In the genomic region with DNA sequence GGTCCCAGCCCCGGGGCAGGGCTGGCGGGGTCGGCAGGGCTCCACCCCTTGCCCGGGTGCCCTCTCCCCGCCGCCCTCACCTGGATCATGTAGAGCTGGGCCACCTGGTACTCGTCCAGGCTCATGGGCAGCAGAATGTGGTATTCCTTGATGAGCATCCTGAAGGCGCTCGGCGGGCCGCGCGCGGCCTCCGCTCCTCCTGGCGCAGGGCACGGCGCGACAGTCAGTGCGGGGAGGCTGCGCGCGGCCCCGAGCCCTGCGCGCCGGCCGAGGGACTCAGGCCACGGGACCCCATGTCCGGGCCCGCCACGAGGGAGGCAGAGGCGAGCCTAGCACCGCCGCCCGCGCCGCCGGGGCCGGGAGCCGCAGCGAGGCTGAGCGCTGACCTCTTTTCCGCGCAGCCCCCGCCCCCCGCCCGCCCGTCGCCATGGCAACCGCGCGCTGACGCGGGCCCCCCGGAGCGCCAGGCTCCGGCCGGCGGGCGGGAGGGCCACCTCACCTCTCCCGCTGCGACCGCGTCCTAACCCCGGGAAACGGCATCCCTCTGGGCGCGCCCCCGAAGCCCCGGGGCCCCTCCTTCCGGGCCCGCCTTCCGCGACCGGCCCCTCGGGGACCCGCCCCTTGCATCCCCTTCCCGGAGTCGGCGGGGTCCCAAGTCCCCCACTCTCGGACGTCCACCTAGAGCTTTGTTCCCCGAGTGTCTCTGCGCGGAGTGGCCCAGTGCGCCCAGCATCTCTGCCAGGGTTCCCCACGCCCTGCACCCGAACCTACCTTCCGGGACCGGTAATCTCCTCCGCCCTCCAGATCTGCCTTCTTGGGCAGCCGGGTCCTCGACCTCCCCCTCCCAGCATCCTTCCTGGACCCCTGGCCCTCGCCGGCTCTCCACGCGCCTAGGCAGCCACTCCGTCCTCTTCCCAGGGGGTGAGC, we compare ENCODE assay signal across 8 cellular contexts. TPM values are rescaled to one million over a fixed set of nuclear protein-coding genes. Genes with fewer than 3 reads are reported as not detected.
DNase-seq lines count a peak whose midpoint lies in the region; ATAC-seq and TF ChIP-seq lines count a peak whose summit lies in the region.

No MANE protein-coding gene starts in this region.

- DNase-seq in AG04450 (ENCODE audit: low read depth, low spot score) (no peak), H7 (peak; percentile 94), T-helper 2 cell (peak in 3 of 5 experiments; percentile 33 to 44 (median 34)), mucosa of descending colon (peak in 2 of 3 donors; percentile 43 to 58), upper lobe of right lung (no peak)

- no peaks in the 10 kb centered on the region; the same call in 1 of the 2 replicates for H3K9me3 ChIP-seq in AG04450 (ENCODE audit: control insufficient read depth, insufficient read depth, low read length)
- no peaks in the 10 kb centered on the region for H3K9me3 ChIP-seq in mucosa of descending colon
- H3K9me3 ChIP-seq in upper lobe of right lung: no peaks in the 10 kb centered on the region

- ATAC-seq in mucosa of descending colon (no peak), upper lobe of right lung (no peak), HG03159 (IDR thresholded peaks at IDR 0.05; ENCODE audit: unreplicated experiment) (no peak), GM18502 (IDR thresholded peaks at IDR 0.05; ENCODE audit: poor library complexity, unreplicated experiment) (no peak)

- H3K27ac ChIP-seq in AG04450 (ENCODE audit: low read depth, low read length) (peak overlapping the region; percentile 39), upper lobe of right lung (peak overlapping the region; percentile 98)

- peaks cover 77% of the 10 kb centered on the region for H3K4me1 Mint-ChIP-seq in dendritic cell treated with granulocyte-macrophage colony-stimulating factor and Interleukin-4, amounts not matched to agents 40 ng/mL and 50 ng/mL, for 4 days (ENCODE audit: low read depth)

- peak overlapping the region; percentile 97 for H3K4me3 Mint-ChIP-seq in dendritic cell treated with granulocyte-macrophage colony-stimulating factor and Interleukin-4, amounts not matched to agents 40 ng/mL and 50 ng/mL, for 4 days

- H3K36me3 ChIP-seq in H7 (replicated peaks; ENCODE audit: control insufficient read depth, insufficient read depth, low read length) (peaks cover 4% of the 10 kb centered on the region), mucosa of descending colon (ENCODE audit: low read depth) (no peaks in the 10 kb centered on the region), upper lobe of right lung (peaks cover 7% of the 10 kb centered on the region)

- CTCF ChIA-PET in AG04450 (lab: Charles Lee): no interaction called here

- peak overlapping the region; percentile 98 for H3K27ac Mint-ChIP-seq in dendritic cell treated with granulocyte-macrophage colony-stimulating factor and Interleukin-4, amounts not matched to agents 40 ng/mL and 50 ng/mL, for 4 days

- no peaks in the 10 kb centered on the region for H3K9me3 Mint-ChIP-seq in dendritic cell treated with granulocyte-macrophage colony-stimulating factor and Interleukin-4, amounts not matched to agents 40 ng/mL and 50 ng/mL, for 4 days

- intact Hi-C loops in dendritic cell treated with granulocyte-macrophage colony-stimulating factor and Interleukin-4, amounts not matched to agents 40 ng/mL and 50 ng/mL, for 4 days (cut with micrococcal nuclease): loop anchor here (10.0 kb wide), 1 partner anchor 219 kb away; a partner anchor contains a TSS
- intact Hi-C loops in mucosa of descending colon (cut with DNase I, micrococcal nuclease): no loop called here
- intact Hi-C loops in upper lobe of right lung (cut with DNase I): loop anchor here (10.0 kb wide), 1 partner anchor 99 kb away; a partner anchor contains a TSS

- H3K4me3 ChIP-seq in AG04450 (ENCODE audit: low read depth, low read length): peak overlapping the region; percentile 72
- peak overlapping the region; percentile 85 for H3K4me3 ChIP-seq in H7 (ENCODE audit: insufficient read depth, low read depth, low read length)
- peak overlapping the region; percentile 81 for H3K4me3 ChIP-seq in mucosa of descending colon
- H3K4me3 ChIP-seq in upper lobe of right lung: peak overlapping the region; percentile 87

- POLR2A ChIA-PET in AG04450 (lab: Yijun Ruan, JAX): no interaction called here

- TF ChIP-seq CTCF in AG04450 (IDR thresholded peaks at IDR 0.05; ENCODE audit: low read depth, low read length) (no peak), mucosa of descending colon (IDR thresholded peaks at IDR 0.05) (no peak), upper lobe of right lung (IDR thresholded peaks at IDR 0.05) (no peak)

- H3K4me1 ChIP-seq in mucosa of descending colon (ENCODE audit: low read depth) (peaks cover 31% of the 10 kb centered on the region), upper lobe of right lung (peaks cover 35% of the 10 kb centered on the region)

- peaks cover 81% of the 10 kb centered on the region for H3K36me3 Mint-ChIP-seq in dendritic cell treated with granulocyte-macrophage colony-stimulating factor and Interleukin-4, amounts not matched to agents 40 ng/mL and 50 ng/mL, for 4 days (ENCODE audit: low read depth)

- H3K27me3 Mint-ChIP-seq in dendritic cell treated with granulocyte-macrophage colony-stimulating factor and Interleukin-4, amounts not matched to agents 40 ng/mL and 50 ng/mL, for 4 days: no peaks in the 10 kb centered on the region

- H3K27me3 ChIP-seq in AG04450 (ENCODE audit: control insufficient read depth, insufficient read depth, low read length) (no peaks in the 10 kb centered on the region), H7 (ENCODE audit: control insufficient read depth, insufficient read depth, low read length) (peaks cover 6% of the 10 kb centered on the region; the same call in 1 of the 2 replicates), upper lobe of right lung (no peaks in the 10 kb centered on the region)

RNA-seq across cellular contexts. Expression of a gene that starts 0.9 kb away (rescaled TPM):
- 6.4 and 8.6 TPM in 2 replicates for polyA plus RNA-seq in AG04450 (2011; rRNA removed)
- polyA minus RNA-seq in AG04450 (2011; rRNA and poly(A)+ RNA removed): 9.9 and 10.8 TPM in 2 replicates
- total RNA-seq in H7 (2014; rRNA removed; shearing (Covaris generic)): 36.9 and 37.5 TPM in 2 replicates
- total RNA-seq in mucosa of descending colon (100 to 1,000 TPM in 1 of 3 donors, 10 to 100 TPM in 2; 59.6 to 104 (median 83.7) TPM), upper lobe of right lung (38.2 TPM)

RNA-seq across cellular contexts. Expression of a gene that starts 3.7 kb away (rescaled TPM):
- polyA plus RNA-seq in AG04450 (2011; rRNA removed): 11.7 and 17.2 TPM in 2 replicates
- polyA minus RNA-seq in AG04450 (2011; rRNA and poly(A)+ RNA removed): 12.9 and 16.1 TPM in 2 replicates
- total RNA-seq in H7 (2014; rRNA removed; shearing (Covaris generic)): 28.6 and 38.1 TPM in 2 replicates
- 10 to 100 TPM; 63.5 to 81.3 (median 79.3) TPM for total RNA-seq in mucosa of descending colon
- total RNA-seq in upper lobe of right lung: 84.2 TPM

RNA-seq across cellular contexts. Expression of a gene that starts 19.0 kb away (rescaled TPM):
- polyA plus RNA-seq in AG04450 (2011; rRNA removed): not detected in 2 replicates
- polyA minus RNA-seq in AG04450 (2011; rRNA and poly(A)+ RNA removed): not detected in 2 replicates
- total RNA-seq in H7 (2014; rRNA removed; shearing (Covaris generic)): not detected in 2 replicates
- total RNA-seq in mucosa of descending colon: not detected
- total RNA-seq in upper lobe of right lung: not detected

RNA-seq across cellular contexts. Expression of a gene that starts 21.5 kb away (rescaled TPM):
- polyA plus RNA-seq in AG04450 (2011; rRNA removed): 55.3 and 75.7 TPM in 2 replicates
- 40.0 and 51.4 TPM in 2 replicates for polyA minus RNA-seq in AG04450 (2011; rRNA and poly(A)+ RNA removed)
- total RNA-seq in H7 (2014; rRNA removed; shearing (Covaris generic)): 40.8 and 51.2 TPM in 2 replicates
- 10 to 100 TPM; 33.7 to 84.9 (median 52.2) TPM for total RNA-seq in mucosa of descending colon
- total RNA-seq in upper lobe of right lung: 87.0 TPM

RNA-seq across cellular contexts. Expression of a gene that starts 35.2 kb away (rescaled TPM):
- 14.7 and 22.5 TPM in 2 replicates for polyA plus RNA-seq in AG04450 (2011; rRNA removed)
- polyA minus RNA-seq in AG04450 (2011; rRNA and poly(A)+ RNA removed): 2.7 and 4.6 TPM in 2 replicates
- 34.9 and 51.7 TPM in 2 replicates for total RNA-seq in H7 (2014; rRNA removed; shearing (Covaris generic))
- total RNA-seq in mucosa of descending colon: 10 to 100 TPM; 44.7 to 82.2 (median 60.9) TPM
- 46.9 TPM for total RNA-seq in upper lobe of right lung

Comparison
In these comparisons a context has a peak if more than half of its experiments do, and no peak if none do; other contexts are left out.
1. DNase-seq: peak in H7 (single experiment), T-helper 2 cell (3 of 5) and mucosa of descending colon (2 of 3); none in AG04450 (single experiment) and upper lobe of right lung (single experiment).
2. intact Hi-C loops: an anchor here in dendritic cell treated with granulocyte-macrophage colony-stimulating factor and Interleukin-4, amounts not matched to agents 40 ng/mL and 50 ng/mL, for 4 days (10.0 kb wide) and upper lobe of right lung (10.0 kb wide); none called in mucosa of descending colon.
3. Peak in every context shown above with its lines, with median percentiles within 50 percentile points of each other: H3K4me3 ChIP-seq.